In the genomic region with DNA sequence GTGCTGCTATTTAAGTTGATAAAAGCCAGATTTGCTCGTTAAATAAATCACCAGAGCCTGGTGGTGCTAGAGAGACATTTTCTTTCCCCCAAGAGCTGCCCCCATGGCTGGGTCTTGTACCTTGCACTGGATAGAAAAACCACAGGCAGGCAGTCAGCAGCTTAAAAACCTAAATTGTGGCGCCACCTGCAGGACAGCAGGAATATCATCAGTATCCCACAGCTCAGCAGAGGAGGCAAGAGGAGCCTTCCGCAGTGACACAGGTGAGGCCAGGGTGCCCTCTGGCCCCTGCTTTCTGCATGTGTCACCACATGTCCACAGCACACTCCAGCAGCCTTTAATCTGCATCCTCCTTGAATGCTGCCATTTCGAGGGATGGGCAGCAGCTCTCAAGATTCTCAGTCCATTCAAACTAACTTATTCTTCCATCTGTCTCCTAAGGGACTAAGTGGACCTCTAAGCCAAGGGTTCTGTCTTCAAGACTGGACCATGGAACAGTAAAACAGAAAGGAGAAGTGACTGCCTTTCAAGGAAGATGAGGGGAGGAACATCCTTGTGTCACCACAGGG, we compare ENCODE assay signal across 8 cellular contexts. TPM values are rescaled to one million over a fixed set of nuclear protein-coding genes. Genes with fewer than 3 reads are reported as not detected.
DNase-seq lines count a peak whose midpoint lies in the region; ATAC-seq and TF ChIP-seq lines count a peak whose summit lies in the region.

No MANE protein-coding gene starts in this region.

- no peak for ATAC-seq in HG02678 (IDR thresholded peaks at IDR 0.05; ENCODE audit: unreplicated experiment)

- H3K36me3 ChIP-seq in spleen: no peaks in the 10 kb centered on the region

- intact Hi-C loops in spleen (cut with DNase I; ENCODE audit: low total_unique reads): loop anchor here (5.0 to 10.0 kb wide), 2 partner anchors 264 to 636 kb away; no protein-coding TSS in a partner anchor

- DNase-seq in DMS153 treated with DMSO at 0.1 percent for 48 hours (lab: John Stamatoyannopoulos, UW; ENCODE audit: unreplicated experiment) (peak; percentile 80), H4 (ENCODE audit: low spot score) (peak; percentile 80), NCI-H146 (lab: John Stamatoyannopoulos, UW) (peak; percentile 64), T-helper 2 cell (peak in 4 of 5 experiments; percentile 22 to 67 (median 42)), astrocyte of the hippocampus (ENCODE audit: low read depth, low spot score) (peak; percentile 90), iPS DF 19.7 (ENCODE audit: low read depth, low spot score) (peak; percentile 81), spleen (no peak)

- peaks cover 0 to 58% (median 21%) of the 10 kb centered on the region in 7 donors for H3K27me3 ChIP-seq in spleen (replicated peaks in 1 of 7)

- no peaks in the 10 kb centered on the region for H3K9me3 ChIP-seq in spleen

- H3K27ac ChIP-seq in spleen: no peak overlapping the region

- H3K4me1 ChIP-seq in spleen: peaks cover 6 to 18% (median 14%) of the 10 kb centered on the region in 6 donors

- TF ChIP-seq CTCF in spleen (IDR thresholded peaks at IDR 0.05 in 8 of 11, conservative IDR thresholded peaks at IDR 0.05 in 3 of 11): peak; percentile 54 to 84 (median 69)

- TF ChIP-seq POLR2A in spleen (IDR thresholded peaks at IDR 0.05): no peak

- WGBS in spleen, 5 donors: 1 to 18% (median 6%) methylated on average over 4 of the region's 4 CpGs

- H3K4me3 ChIP-seq in spleen: no peak overlapping the region

RNA-seq across cellular contexts. Expression of a gene that starts 4.5 kb away (rescaled TPM):
- 0.16 and 0.19 TPM in 2 replicates for total RNA-seq in H4 (2014; rRNA removed; shearing (Covaris generic))
- 10 to 100 TPM in 4 of 7 donors, 1 to 10 TPM in 3; 7.7 to 14.7 (median 10.1) TPM for total RNA-seq in spleen
- under 1 TPM; 0.15 to 0.38 (median 0.33) TPM for polyA plus RNA-seq in spleen
